ENCODE assay signal across 7 cellular contexts in genomic region chrX:15853586-15854079, GRCh38. TPM values are rescaled to one million over a fixed set of nuclear protein-coding genes. Genes with fewer than 3 reads are reported as not detected.
DNase-seq lines count a peak whose midpoint lies in the region; ATAC-seq and TF ChIP-seq lines count a peak whose summit lies in the region.

No MANE protein-coding gene starts in this region.

- no peak for TF ChIP-seq CTCF in fibroblast of villous mesenchyme (IDR thresholded peaks at IDR 0.05; ENCODE audit: insufficient read depth, low read depth, low read length)
- no peak for TF ChIP-seq CTCF in GM20000 (IDR thresholded peaks at IDR 0.05; ENCODE audit: extremely low read depth, missing control alignments)

- H3K4me1 ChIP-seq in skeletal muscle satellite cell (ENCODE audit: control insufficient read depth, insufficient read depth, low read length): peaks cover 8% of the 10 kb centered on the region

- H3K9me3 ChIP-seq in skeletal muscle satellite cell (replicated peaks; ENCODE audit: low read length): no peaks in the 10 kb centered on the region

- peak overlapping the region; percentile 76 for H3K4me3 ChIP-seq in fibroblast of villous mesenchyme (ENCODE audit: low read depth, low read length)
- peak overlapping the region; percentile 81 for H3K4me3 ChIP-seq in skeletal muscle satellite cell (ENCODE audit: low read length)

- no peak for ATAC-seq in HG02885 (IDR thresholded peaks at IDR 0.05; ENCODE audit: poor library complexity, unreplicated experiment)

- peak overlapping the region; percentile 90 for H3K4me2 ChIP-seq in skeletal muscle satellite cell (ENCODE audit: low read length)

- peak; percentile 9 for DNase-seq in HCEC 1CT
- DNase-seq in SW480 (ENCODE audit: low spot score): peak; percentile 15
- peak; percentile 9 for DNase-seq in fibroblast of villous mesenchyme (ENCODE audit: low read depth)
- DNase-seq in GM19240 (ENCODE audit: insufficient read length, low spot score): no peak
- DNase-seq in GM20000 (ENCODE audit: low spot score): no peak

- peaks cover 30% of the 10 kb centered on the region for H3K27me3 ChIP-seq in skeletal muscle satellite cell (ENCODE audit: control insufficient read depth, insufficient read depth, low read length)

- peak overlapping the region; percentile 71 for H3K9ac ChIP-seq in skeletal muscle satellite cell (ENCODE audit: low read depth, low read length)

- H3K36me3 ChIP-seq in skeletal muscle satellite cell (ENCODE audit: insufficient read depth, low read length): no peaks in the 10 kb centered on the region

RNA-seq across cellular contexts. Expression of gene AP1S2, which starts 1.0 kb away (rescaled TPM):
- 27.4 and 39.7 TPM in 2 replicates for total RNA-seq in fibroblast of villous mesenchyme
- 22.1 and 33.2 TPM in 2 replicates for total RNA-seq in skeletal muscle satellite cell (2012; rRNA removed)

Comparison
In these comparisons a context has a peak if more than half of its experiments do, and no peak if none do; other contexts are left out.
1. DNase-seq: peak in HCEC 1CT (single experiment), SW480 (single experiment) and fibroblast of villous mesenchyme (single experiment); none in GM19240 (single experiment) and GM20000 (single experiment).